In the genomic region with DNA sequence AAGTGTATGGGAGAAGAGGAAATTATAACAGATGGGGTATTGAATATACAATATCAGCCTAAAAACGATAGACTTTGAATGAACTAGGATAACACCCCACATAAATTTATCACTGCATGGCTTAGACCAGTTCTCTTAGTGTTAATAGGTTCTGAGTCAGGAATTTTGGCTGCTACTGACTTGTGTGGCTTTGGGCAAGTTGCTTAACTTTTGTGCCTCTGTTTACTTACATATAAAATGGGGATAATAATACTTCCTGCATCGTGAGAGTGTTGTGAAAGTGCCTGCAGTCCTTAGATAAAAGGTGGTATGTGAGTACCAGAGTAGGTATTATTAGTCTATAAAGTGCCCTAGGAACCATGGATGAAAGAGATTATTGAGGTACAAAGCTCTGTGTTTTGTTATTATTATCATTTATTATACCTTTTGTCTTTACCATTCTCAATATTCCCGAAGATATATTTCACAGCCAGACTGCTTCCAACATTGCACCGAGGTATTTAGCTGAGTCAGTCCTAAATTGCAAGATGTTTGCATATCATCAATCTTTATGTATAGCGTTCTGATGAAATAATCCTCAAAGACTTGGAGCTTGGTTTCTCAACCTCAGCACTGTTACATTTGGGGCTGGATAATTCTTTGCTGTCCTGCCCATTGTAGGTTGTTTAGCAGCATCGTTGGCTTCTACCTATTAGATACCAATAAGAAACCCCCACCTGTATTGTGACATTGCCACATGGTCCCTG, we compare ENCODE assay signal across 14 cellular contexts. TPM values are rescaled to one million over a fixed set of nuclear protein-coding genes. Genes with fewer than 3 reads are reported as not detected.
DNase-seq lines count a peak whose midpoint lies in the region; TF ChIP-seq lines count a peak whose summit lies in the region.
"Had no signal": no experiment of that assay in that cellular context is flagged by ENCODE, and none has a peak within 500 bp of the region (broad histone marks: within the 10 kb centered on the region; RNA-seq: fewer than 3 reads in every experiment).

No MANE protein-coding gene starts in this region.

- H3K36me3 ChIP-seq in brain microvascular endothelial cell (replicated peaks) (no peaks in the 10 kb centered on the region), iPS-20b (ENCODE audit: insufficient read depth, low read depth, low read length) (no peaks in the 10 kb centered on the region)
- H3K36me3 ChIP-seq: upper lobe of left lung had no signal

- peak overlapping the region; percentile 95 for H3K27ac ChIP-seq in brain microvascular endothelial cell
- no peak overlapping the region for H3K27ac ChIP-seq in iPS-20b (ENCODE audit: low read length)

- H3K9ac ChIP-seq in iPS-20b (ENCODE audit: low read depth, low read length), result peak overlapping the region; percentile 84; the same call in 1 of the 2 replicates

- peaks cover 12% of the 10 kb centered on the region; the same call in 1 of the 2 replicates for H3K4me1 ChIP-seq in iPS-20b (ENCODE audit: insufficient read depth, low read length)

- TF ChIP-seq CTCF in brain microvascular endothelial cell (IDR thresholded peaks at IDR 0.05; ENCODE audit: low read depth, low read length, missing control alignments), result no peak

- DNase-seq in A172 (ENCODE audit: low spot score) (peak; percentile 13), HT1080 (ENCODE audit: low read depth) (peak; percentile 21), brain microvascular endothelial cell (no peak), HT-29 (ENCODE audit: low spot score) (no peak), SHP77 treated with DMSO at 0.1 percent for 48 hours (lab: John Stamatoyannopoulos, UW) (no peak), foreskin melanocyte (no peak)
- DNase-seq in stimulated activated naive CD4-positive, alpha-beta T cell treated with Interleukin-2 at 50 U/mL for 16 hours (lab: John Stamatoyannopoulos, UW), result no peak
- DNase-seq: activated CD4-positive, alpha-beta T cell treated with anti-CD3 and anti-CD28 coated beads for 4 hours; caudate nucleus; naive thymus-derived CD4-positive, alpha-beta T cell; NCI-H187 treated with DMSO at 0.1 percent for 48 hours; upper lobe of left lung had no signal

- H3K27me3 ChIP-seq in brain microvascular endothelial cell (replicated peaks), result no peaks in the 10 kb centered on the region
- no peaks in the 10 kb centered on the region; the same call in 1 of the 2 replicates for H3K27me3 ChIP-seq in iPS-20b (ENCODE audit: insufficient read depth, low read length)

- in situ Hi-C loops in brain microvascular endothelial cell (cut with HindIII; ENCODE audit: low pct_ligation_motif_present, low sequenced_read_pairs), result no loop called here

- no peaks in the 10 kb centered on the region for H3K9me3 ChIP-seq in iPS-20b (ENCODE audit: insufficient read depth, low read depth, low read length)
- H3K9me3 ChIP-seq: upper lobe of left lung had no signal

- H3K4me3 ChIP-seq in brain microvascular endothelial cell (ENCODE audit: low read depth, low read length) (no peak overlapping the region), iPS-20b (ENCODE audit: low read length) (peak overlapping the region; percentile 78; the same call in 1 of the 2 replicates)
- H3K4me3 ChIP-seq: GM12878 had no signal

RNA-seq across cellular contexts. Expression of gene PAWR, which starts 2.3 kb away (rescaled TPM):
- 63.2 and 75.2 TPM in 2 replicates for total RNA-seq in A172 (2014; rRNA removed; shearing (Covaris generic))
- 153 and 223 TPM in 2 replicates for total RNA-seq in HT1080 (2014; rRNA removed; shearing (Covaris generic))
- 31.6 and 40.6 TPM in 2 replicates for polyA plus RNA-seq in HT1080 (2015; cell fraction: cytosol; rRNA removed)
- polyA plus RNA-seq in HT1080 (2015; cell fraction: nucleus; rRNA removed), result 60.1 and 71.0 TPM in 2 replicates
- 255 and 306 TPM in 2 replicates for total RNA-seq in HT-29 (2014; rRNA removed; shearing (Covaris generic))

Comparison
In these comparisons a context has a peak if more than half of its experiments do, and no peak if none do; other contexts are left out.
1. DNase-seq: peak in A172 (single experiment) and HT1080 (single experiment); none in brain microvascular endothelial cell (single experiment), stimulated activated naive CD4-positive, alpha-beta T cell treated with Interleukin-2 at 50 U/mL for 16 hours (single experiment), HT-29 (single experiment), SHP77 treated with DMSO at 0.1 percent for 48 hours (single experiment) and foreskin melanocyte (single experiment).